In the genomic region with DNA sequence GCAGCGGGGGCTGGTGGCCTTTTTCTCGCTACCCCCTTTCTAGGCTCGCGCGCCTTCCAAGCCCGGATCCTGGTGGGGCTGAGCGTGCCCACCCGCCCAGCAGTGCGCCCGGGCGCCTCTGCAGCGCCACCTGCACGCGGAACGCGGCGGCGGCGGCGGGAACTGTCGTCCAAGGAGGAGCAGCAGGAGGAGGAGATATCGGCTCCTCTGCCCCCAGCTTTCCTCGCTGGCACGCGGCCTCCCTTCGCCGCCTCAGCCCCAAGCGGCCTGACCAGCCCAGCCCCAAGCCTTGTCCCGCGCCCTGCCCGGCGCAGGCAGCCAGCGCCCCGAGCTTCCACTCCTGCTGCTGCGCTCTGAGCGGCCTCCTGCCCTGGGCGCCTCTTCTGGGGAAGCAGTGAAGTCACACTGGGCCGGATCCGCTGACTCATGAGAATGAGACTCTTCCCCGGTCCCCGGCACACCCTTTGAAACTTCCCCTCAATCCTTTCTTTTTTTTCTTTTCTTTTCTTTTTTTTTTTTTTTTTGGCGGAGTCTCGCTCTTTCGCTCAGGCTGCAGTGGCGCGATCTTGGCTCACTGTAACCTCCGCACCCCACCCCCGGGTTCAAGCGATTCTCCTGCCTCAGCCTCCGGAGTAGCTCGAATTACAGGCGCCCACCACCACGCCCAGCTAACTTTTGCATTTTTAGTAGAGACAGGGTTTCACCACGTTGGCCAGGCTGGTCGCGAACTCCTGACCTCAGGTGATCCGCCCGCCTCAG, we compare ENCODE assay signal across 8 cellular contexts. TPM values are rescaled to one million over a fixed set of nuclear protein-coding genes. Genes with fewer than 3 reads are reported as not detected.
A peak's percentile ranks its signal among the peaks of the same experiment; 100 is the strongest.
DNase-seq lines count a peak whose midpoint lies in the region; ATAC-seq and TF ChIP-seq lines count a peak whose summit lies in the region.

No MANE protein-coding gene starts in this region.

- H3K27ac ChIP-seq in MM.1S (ENCODE audit: low read length) (peak overlapping the region; percentile 32; the same call in 1 of the 2 replicates), colonic mucosa (peak overlapping the region; percentile 50)

- H3K36me3 ChIP-seq in MM.1S (replicated peaks; ENCODE audit: insufficient read depth, low read length) (no peaks in the 10 kb centered on the region), colonic mucosa (no peaks in the 10 kb centered on the region)

- H3K9me2 ChIP-seq in MM.1S (replicated peaks; ENCODE audit: insufficient read depth, low read length) = no peaks in the 10 kb centered on the region

- H3K9ac ChIP-seq in MM.1S (ENCODE audit: low read length) (peak overlapping the region; percentile 30; the same call in 1 of the 2 replicates), colonic mucosa (ENCODE audit: low read depth in 2 of 2, low read length in 2 of 2) (no peak overlapping the region)

- peak overlapping the region; percentile 35 for H3K4me3 ChIP-seq in MM.1S (ENCODE audit: low read length)
- H3K4me3 ChIP-seq in colonic mucosa = peak overlapping the region; percentile 11

- DNase-seq in EL (peak; percentile 80), MM.1S (peak; percentile 58), colonic mucosa (peak; percentile 65), left colon (peak; percentile 74 to 77), A172 (ENCODE audit: low spot score) (no peak)
- DNase-seq in activated CD4-positive, alpha-beta T cell treated with anti-CD3 and anti-CD28 coated beads for 1 hour = peak; percentile 46
- DNase-seq in stimulated activated CD4-positive, alpha-beta T cell treated with anti-CD3 and anti-CD28 coated beads, Interleukin-1b, Interleukin-23, amount 100 ng/mL, for 48 hours = peak; percentile 64

- H3K9me3 ChIP-seq in MM.1S (replicated peaks; ENCODE audit: insufficient read depth, low read length) (no peaks in the 10 kb centered on the region), colonic mucosa (no peaks in the 10 kb centered on the region)

- peak overlapping the region; percentile 66 for H3K4me2 ChIP-seq in MM.1S (ENCODE audit: low read depth, low read length)

- H2AFZ ChIP-seq in MM.1S (ENCODE audit: low read length) = peak overlapping the region; percentile 38

- H3K79me2 ChIP-seq in MM.1S (ENCODE audit: low read length) = no peaks in the 10 kb centered on the region

- H3K4me1 ChIP-seq in MM.1S (ENCODE audit: low read length) (peaks cover 6% of the 10 kb centered on the region; the same call in 1 of the 2 replicates), colonic mucosa (no peaks in the 10 kb centered on the region)

- ATAC-seq in GM21825 (IDR thresholded peaks at IDR 0.05; ENCODE audit: unreplicated experiment) (peak; percentile 54), left colon (peak; percentile 88)

- H3K27me3 ChIP-seq in MM.1S (replicated peaks; ENCODE audit: insufficient read depth, low read length) (no peaks in the 10 kb centered on the region), colonic mucosa (no peaks in the 10 kb centered on the region)

- H4K20me1 ChIP-seq in MM.1S (ENCODE audit: insufficient read depth, low read length) = no peaks in the 10 kb centered on the region

- intact Hi-C loops in colonic mucosa (cut with DNase I) (no loop called here), left colon (cut with DNase I, micrococcal nuclease) (no loop called here)

- peak; percentile 64 for TF ChIP-seq CTCF in MM.1S (IDR thresholded peaks at IDR 0.05; ENCODE audit: low read length)
- peak; percentile 61 for TF ChIP-seq CTCF in colonic mucosa (IDR thresholded peaks at IDR 0.05)

- H3F3A ChIP-seq in MM.1S (ENCODE audit: insufficient read depth, low read length) = no peaks in the 10 kb centered on the region

RNA-seq across cellular contexts. Expression of a gene that starts 10.6 kb away (rescaled TPM):
- total RNA-seq in colonic mucosa (10 to 100 TPM; 30.6 to 42.4 TPM), left colon (10 to 100 TPM; 39.8 to 61.9 TPM)
- total RNA-seq in A172 (2014; rRNA removed; shearing (Covaris generic)) = 8.0 and 8.6 TPM in 2 replicates

RNA-seq across cellular contexts. Expression of a gene that starts 44.7 kb away (rescaled TPM):
- 10 to 100 TPM; 85.2 to 89.0 TPM for total RNA-seq in colonic mucosa
- total RNA-seq in left colon = 10 to 100 TPM; 67.0 to 76.9 TPM
- 18.5 and 21.1 TPM in 2 replicates for total RNA-seq in A172 (2014; rRNA removed; shearing (Covaris generic))

RNA-seq across cellular contexts. Expression of a gene that starts 50.8 kb away (rescaled TPM):
- total RNA-seq in colonic mucosa (under 1 TPM in 1 of 2 donors, not detected in 1; 0.50 TPM), left colon (under 1 TPM in 1 of 2 donors, not detected in 1; 0.34 TPM)
- not detected in 2 replicates for total RNA-seq in A172 (2014; rRNA removed; shearing (Covaris generic))
